Comparison of ENCODE assay signal across 1 cellular context in genomic region chr21:17903029-17903806, GRCh38.
TF ChIP-seq lines count a peak whose summit lies in the region.

No MANE protein-coding gene starts in this region.

TF ChIP-seq in HCT116, 20 proteins besides CTCF, POLR2A, EP300 and RAD21 (continued from another document):
- no peak for TF ChIP-seq POLR2AphosphoS5 (IDR thresholded peaks at IDR 0.05; ENCODE audit: low read depth, low read length)
